ENCODE assay signal across 8 cellular contexts in genomic region chrX:47658301-47658683, GRCh38. TPM values are rescaled to one million over a fixed set of nuclear protein-coding genes. Genes with fewer than 3 reads are reported as not detected.
DNase-seq lines count a peak whose midpoint lies in the region; TF ChIP-seq lines count a peak whose summit lies in the region.

No MANE protein-coding gene starts in this region.

- no peaks in the 10 kb centered on the region for H3K27me3 ChIP-seq in DOHH2 (ENCODE audit: control insufficient read depth, low read length)
- H3K27me3 ChIP-seq in SJCRH30 = no peaks in the 10 kb centered on the region
- H3K27me3 ChIP-seq in esophagus squamous epithelium = no peaks in the 10 kb centered on the region

- no peaks in the 10 kb centered on the region for H3K4me1 Mint-ChIP-seq in progenitor cell of endocrine pancreas (ENCODE audit: low read depth)

- H3K27me3 Mint-ChIP-seq in progenitor cell of endocrine pancreas = no peaks in the 10 kb centered on the region

- TF ChIP-seq POLR2A in esophagus squamous epithelium (IDR thresholded peaks at IDR 0.05) = no peak

- H3K27ac Mint-ChIP-seq in progenitor cell of endocrine pancreas = peak overlapping the region; percentile 100

- H3K4me1 ChIP-seq in DOHH2 (ENCODE audit: control insufficient read depth, low read length) (peaks cover 10% of the 10 kb centered on the region), SJCRH30 (no peaks in the 10 kb centered on the region), esophagus squamous epithelium (peaks cover 0 to 13% (median 0%) of the 10 kb centered on the region in 3 donors)

- DNase-seq in SJCRH30 (no peak), esophagus squamous epithelium (lab: John Stamatoyannopoulos, UW) (no peak), progenitor cell of endocrine pancreas (ENCODE audit: low spot score, unreplicated experiment) (no peak), foreskin melanocyte (no peak), GM19238 (ENCODE audit: insufficient read length, low spot score) (no peak)
- no peak for DNase-seq in NK-92 treated with Interleukin-12 subunit alpha and Interleukin-12 subunit beta, amount 100 ng/mL, for 24 hours (lab: John Stamatoyannopoulos, UW)
- no peak for DNase-seq in stimulated activated CD8-positive, alpha-beta memory T cell treated with anti-CD3 and anti-CD28 coated beads, Interleukin-4, amount 100 ng/mL, for 48 hours

- H3K36me3 Mint-ChIP-seq in progenitor cell of endocrine pancreas (ENCODE audit: insufficient read depth) = peaks cover 10% of the 10 kb centered on the region

- H3K4me2 ChIP-seq in DOHH2 (ENCODE audit: low read length) = peak overlapping the region; percentile 64

- H3K9me3 Mint-ChIP-seq in progenitor cell of endocrine pancreas (ENCODE audit: low read depth) = peaks cover 22% of the 10 kb centered on the region

- no peaks in the 10 kb centered on the region for H3F3A ChIP-seq in DOHH2 (ENCODE audit: control insufficient read depth, insufficient read depth)

- 0 out of 2 replicates have a peak overlapping the region, but pooled peaks have one; percentile 19 for H3K27ac ChIP-seq in DOHH2 (ENCODE audit: low read depth, low read length)
- peak overlapping the region; percentile 92 for H3K27ac ChIP-seq in SJCRH30
- peak overlapping the region; percentile 92 to 99 (median 96) for H3K27ac ChIP-seq in esophagus squamous epithelium

- WGBS in esophagus squamous epithelium, 2 donors = 31% methylated on average over 12 of the region's 13 CpGs; no CpG with 5 or more reads in 1 of the 2 donors

- peaks cover 13% of the 10 kb centered on the region for H3K79me2 ChIP-seq in DOHH2 (ENCODE audit: control insufficient read depth, low read length)

- H3K36me3 ChIP-seq in DOHH2 (ENCODE audit: control insufficient read depth, low read length) (peaks cover 34% of the 10 kb centered on the region), SJCRH30 (no peaks in the 10 kb centered on the region), esophagus squamous epithelium (peaks cover 0 to 39% (median 4%) of the 10 kb centered on the region in 3 donors)

- no peaks in the 10 kb centered on the region; the same call in 1 of the 2 replicates for H3K9me3 ChIP-seq in DOHH2 (ENCODE audit: control insufficient read depth, insufficient read depth, low read length)
- no peaks in the 10 kb centered on the region for H3K9me3 ChIP-seq in SJCRH30 (replicated peaks)
- no peaks in the 10 kb centered on the region for H3K9me3 ChIP-seq in esophagus squamous epithelium

- no peaks in the 10 kb centered on the region for H3K9me2 ChIP-seq in DOHH2 (replicated peaks; ENCODE audit: control insufficient read depth, low read length)

- intact Hi-C loops in esophagus squamous epithelium (cut with DNase I) = no loop called here

- TF ChIP-seq CTCF in DOHH2 (IDR thresholded peaks at IDR 0.05; ENCODE audit: low read depth, low read length, poor library complexity, severe bottlenecking) (no peak), esophagus squamous epithelium (IDR thresholded peaks at IDR 0.05) (no peak), progenitor cell of endocrine pancreas (IDR thresholded peaks at IDR 0.05; ENCODE audit: unreplicated experiment) (no peak)

- peak overlapping the region; percentile 94 for H3K4me3 ChIP-seq in DOHH2 (ENCODE audit: low read length)
- H3K4me3 ChIP-seq in SJCRH30 = peak overlapping the region; percentile 64
- H3K4me3 ChIP-seq in esophagus squamous epithelium = peak overlapping the region; percentile 51 to 76 (median 64)

- peak overlapping the region; percentile 92 for H3K4me3 Mint-ChIP-seq in progenitor cell of endocrine pancreas (ENCODE audit: low read depth)

- no peaks in the 10 kb centered on the region for H4K20me1 ChIP-seq in DOHH2 (ENCODE audit: control insufficient read depth, insufficient read depth, low read depth, low read length)

RNA-seq across cellular contexts. Expression of gene UXT, which starts 0.7 kb away (rescaled TPM):
- total RNA-seq in SJCRH30 (2014; rRNA removed; shearing (Covaris generic)) = 98.0 and 121 TPM in 2 replicates
- total RNA-seq in esophagus squamous epithelium (100 to 1,000 TPM in 2 of 4 donors, 10 to 100 TPM in 2; 44.1 to 128 (median 87.8) TPM), progenitor cell of endocrine pancreas (92.0 and 98.5 TPM in 2 replicates)

RNA-seq across cellular contexts. Expression of gene ELK1, which starts 7.9 kb away (rescaled TPM):
- 36.0 and 36.3 TPM in 2 replicates for total RNA-seq in SJCRH30 (2014; rRNA removed; shearing (Covaris generic))
- 10 to 100 TPM; 11.4 to 22.6 (median 15.9) TPM for total RNA-seq in esophagus squamous epithelium
- total RNA-seq in progenitor cell of endocrine pancreas = 24.7 and 25.5 TPM in 2 replicates

RNA-seq across cellular contexts. Expression of gene CFP, which starts 28.6 kb away (rescaled TPM):
- 0.08 and 0.32 TPM in 2 replicates for total RNA-seq in SJCRH30 (2014; rRNA removed; shearing (Covaris generic))
- total RNA-seq in esophagus squamous epithelium (1 to 10 TPM in 3 of 4 donors, under 1 TPM in 1; 0.83 to 3.8 (median 1.9) TPM), progenitor cell of endocrine pancreas (0.69 and 0.93 TPM in 2 replicates)

RNA-seq across cellular contexts. Expression of gene SYN1, which starts 38.6 kb away (rescaled TPM):
- 0.04 and 0.33 TPM in 2 replicates for total RNA-seq in SJCRH30 (2014; rRNA removed; shearing (Covaris generic))
- total RNA-seq in esophagus squamous epithelium = under 1 TPM in 1 of 4 donors, not detected in 3; 0.31 TPM
- total RNA-seq in progenitor cell of endocrine pancreas = 5.3 and 6.7 TPM in 2 replicates

Comparison
In these comparisons a context has a peak if more than half of its experiments do, and no peak if none do; other contexts are left out.
1. H3K27ac ChIP-seq: peak in every context shown above with its lines; median percentile 96 in esophagus squamous epithelium; 92 in SJCRH30; 19 in DOHH2.